8 cellular contexts compared by ENCODE assay signal in genomic region chr14:80987235-80988032, GRCh38. TPM values are rescaled to one million over a fixed set of nuclear protein-coding genes. Genes with fewer than 3 reads are reported as not detected.
DNase-seq lines count a peak whose midpoint lies in the region; ATAC-seq, FAIRE-seq and TF ChIP-seq lines count a peak whose summit lies in the region.

No MANE protein-coding gene starts in this region.

- POLR2A ChIA-PET in T-cell (lab: Charles Lee): interaction anchor here (0.5 to 1.0 kb wide), 3 partner anchors 25 to 33 kb away, joined by 3 to 4 read pairs (median 3); no protein-coding TSS in a partner anchor

- no peak overlapping the region for H3K9ac ChIP-seq in astrocyte (ENCODE audit: low read length)

- peak; percentile 52 for FAIRE-seq in astrocyte (lab: Jason Lieb, UNC)

- no peaks in the 10 kb centered on the region for H3K36me3 Mint-ChIP-seq in T-cell
- no peaks in the 10 kb centered on the region for H3K36me3 Mint-ChIP-seq in astrocyte (ENCODE audit: low read depth, unreplicated experiment)

- H3K27me3 Mint-ChIP-seq in T-cell (peaks cover 1 to 3% of the 10 kb centered on the region in 2 donors), astrocyte (ENCODE audit: low read depth, unreplicated experiment) (no peaks in the 10 kb centered on the region)

- DNase-seq in ELR (ENCODE audit: low read depth): peak; percentile 80
- peak; percentile 66 for DNase-seq in H4 (ENCODE audit: low spot score)
- peak; percentile 56 for DNase-seq in NCI-H1092 (lab: John Stamatoyannopoulos, UW)
- DNase-seq in T-cell: peak; percentile 10 to 68 (median 53)
- DNase-seq in astrocyte (ENCODE audit: low read depth): peak; percentile 45
- DNase-seq in hippocampal formation (lab: John Stamatoyannopoulos, UW): peak; percentile 18 to 60
- DNase-seq in spleen: no peak

- H3K27me3 ChIP-seq in astrocyte (ENCODE audit: insufficient read depth, low read length): peaks cover 9% of the 10 kb centered on the region
- H3K27me3 ChIP-seq in spleen (replicated peaks in 1 of 7): peaks cover 0 to 14% (median 0%) of the 10 kb centered on the region in 7 donors

- H3K27ac ChIP-seq in astrocyte (ENCODE audit: low read depth, low read length): no peak overlapping the region
- no peak overlapping the region for H3K27ac ChIP-seq in spleen

- H3K27ac Mint-ChIP-seq in T-cell (no peak overlapping the region), astrocyte (ENCODE audit: unreplicated experiment) (no peak overlapping the region)

- H3K4me2 ChIP-seq in astrocyte (ENCODE audit: low read length): peak overlapping the region; percentile 55

- peak overlapping the region; percentile 24 for H2AFZ ChIP-seq in astrocyte (ENCODE audit: low read depth, low read length)

- H4K20me1 ChIP-seq in astrocyte (ENCODE audit: insufficient read depth, low read length): no peaks in the 10 kb centered on the region

- ATAC-seq in T-cell (replicated peaks in 1 of 4): peak; percentile 64 to 76 (median 67)
- ATAC-seq in HG02588 (IDR thresholded peaks at IDR 0.05; ENCODE audit: unreplicated experiment): no peak

- no peaks in the 10 kb centered on the region for H3K4me1 Mint-ChIP-seq in T-cell
- H3K4me1 Mint-ChIP-seq in astrocyte (ENCODE audit: low read depth, unreplicated experiment): no peaks in the 10 kb centered on the region

- H3K4me3 Mint-ChIP-seq in T-cell (no peak overlapping the region), astrocyte (ENCODE audit: unreplicated experiment) (no peak overlapping the region)

- H3K79me2 ChIP-seq in astrocyte (ENCODE audit: insufficient read depth, low read length): no peaks in the 10 kb centered on the region

- H3K9me3 ChIP-seq in astrocyte (ENCODE audit: insufficient read depth, low read depth, low read length) (no peaks in the 10 kb centered on the region), spleen (no peaks in the 10 kb centered on the region)

- peak; percentile 97 for TF ChIP-seq CTCF in astrocyte (IDR thresholded peaks at IDR 0.05; ENCODE audit: insufficient read depth, low read depth, low read length)
- peak; percentile 44 to 92 (median 86) for TF ChIP-seq CTCF in spleen (IDR thresholded peaks at IDR 0.05 in 8 of 11, conservative IDR thresholded peaks at IDR 0.05 in 3 of 11)

- H3K4me3 ChIP-seq in astrocyte (ENCODE audit: insufficient read depth, low read depth, low read length) (no peak overlapping the region), spleen (no peak overlapping the region)

- intact Hi-C loops in spleen (cut with DNase I; ENCODE audit: low total_unique reads): loop anchor here (5.0 kb wide), 2 partner anchors 35 to 480 kb away; no protein-coding TSS in a partner anchor

- no peaks in the 10 kb centered on the region for H3K36me3 ChIP-seq in astrocyte (ENCODE audit: insufficient read depth, low read length)
- H3K36me3 ChIP-seq in spleen: no peaks in the 10 kb centered on the region

- CTCF ChIA-PET in T-cell (lab: Charles Lee): interaction anchor here (0.6 to 7.7 kb wide), 35 partner anchors 9 to 1971 kb away, joined by 3 to 85 read pairs (median 4); partner anchors contain the start of gene TSHR (in 2 of the 2)

- H3K9me3 Mint-ChIP-seq in T-cell (no peaks in the 10 kb centered on the region), astrocyte (ENCODE audit: unreplicated experiment) (no peaks in the 10 kb centered on the region)

- H3K4me1 ChIP-seq in astrocyte (ENCODE audit: insufficient read depth, low read length): no peaks in the 10 kb centered on the region
- H3K4me1 ChIP-seq in spleen: peaks cover 0 to 8% (median 1%) of the 10 kb centered on the region in 6 donors

- WGBS in spleen, 5 donors: 37 to 52% (median 45%) methylated on average over 6 of the region's 6 CpGs

- no peak for TF ChIP-seq POLR2A in spleen (IDR thresholded peaks at IDR 0.05)

RNA-seq across cellular contexts. Expression of gene TSHR, which starts 32.0 kb away (rescaled TPM):
- total RNA-seq in H4 (2014; rRNA removed; shearing (Covaris generic)): not detected in 2 replicates
- total RNA-seq in T-cell (1 to 10 TPM in 2 of 5 donors, under 1 TPM in 3; 0.25 to 1.7 (median 0.86) TPM), astrocyte (not detected in 2 replicates), spleen (1 to 10 TPM in 3 of 7 donors, under 1 TPM in 3, not detected in 1; 0.32 to 3.1 (median 1.00) TPM)
- polyA plus RNA-seq in spleen: under 1 TPM; 0.22 to 0.32 (median 0.22) TPM

RNA-seq across cellular contexts. Expression of gene CEP128, which starts 45.9 kb away (rescaled TPM):
- 5.7 TPM in 2 replicates for total RNA-seq in H4 (2014; rRNA removed; shearing (Covaris generic))
- 10 to 100 TPM; 12.6 to 24.8 (median 15.2) TPM for total RNA-seq in T-cell
- total RNA-seq in astrocyte: 4.1 and 6.4 TPM in 2 replicates
- total RNA-seq in spleen: 10 to 100 TPM; 13.5 to 34.2 (median 18.6) TPM
- 1 to 10 TPM; 1.5 to 1.9 (median 1.7) TPM for polyA plus RNA-seq in spleen
